In the genomic region with DNA sequence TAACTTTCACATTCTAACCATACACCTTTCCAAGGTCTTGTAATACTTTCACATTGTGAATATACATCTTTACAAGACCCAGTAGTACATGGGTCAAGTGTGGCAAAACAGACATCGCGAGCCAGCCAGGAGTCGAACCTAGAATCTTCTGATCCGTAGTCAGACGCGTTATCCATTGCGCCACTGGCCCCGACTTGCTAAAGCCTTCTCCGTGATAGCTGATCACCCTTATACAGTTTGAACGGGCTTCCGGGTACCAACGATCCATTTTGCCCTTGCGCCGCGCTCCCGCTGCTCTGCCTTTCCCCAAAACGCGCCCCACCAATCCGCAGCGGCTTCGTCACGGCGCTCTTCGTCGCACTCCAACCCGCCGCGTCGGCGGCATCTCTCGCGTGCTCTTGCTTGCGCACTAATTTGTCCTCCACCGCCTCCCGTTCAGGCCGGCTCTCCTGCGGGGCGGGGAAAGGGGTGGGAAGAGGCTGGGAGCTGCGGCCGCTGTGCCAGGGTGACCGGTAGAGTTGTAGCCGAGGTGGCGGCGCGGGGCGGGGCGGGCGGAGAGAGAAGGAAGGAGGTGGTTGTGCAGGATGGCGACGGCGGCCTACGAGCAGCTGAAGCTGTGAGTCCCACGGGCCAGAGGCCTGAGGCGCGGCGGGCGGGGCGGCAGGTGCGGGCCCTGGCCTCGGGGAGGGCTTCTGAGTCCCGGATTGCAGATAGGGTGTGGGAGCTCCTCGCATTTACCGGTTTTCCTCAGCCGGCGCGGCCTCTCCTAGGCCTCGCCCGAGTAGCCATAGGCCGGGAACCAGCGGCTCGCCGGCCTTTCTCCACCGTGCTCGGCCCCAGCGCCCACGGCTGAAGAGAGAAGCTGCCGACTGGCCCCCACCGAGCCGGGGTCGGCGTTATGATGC, we compare ENCODE assay signal across 1 cellular context.
TF ChIP-seq lines count a peak whose summit lies in the region.

A gene with protein sequence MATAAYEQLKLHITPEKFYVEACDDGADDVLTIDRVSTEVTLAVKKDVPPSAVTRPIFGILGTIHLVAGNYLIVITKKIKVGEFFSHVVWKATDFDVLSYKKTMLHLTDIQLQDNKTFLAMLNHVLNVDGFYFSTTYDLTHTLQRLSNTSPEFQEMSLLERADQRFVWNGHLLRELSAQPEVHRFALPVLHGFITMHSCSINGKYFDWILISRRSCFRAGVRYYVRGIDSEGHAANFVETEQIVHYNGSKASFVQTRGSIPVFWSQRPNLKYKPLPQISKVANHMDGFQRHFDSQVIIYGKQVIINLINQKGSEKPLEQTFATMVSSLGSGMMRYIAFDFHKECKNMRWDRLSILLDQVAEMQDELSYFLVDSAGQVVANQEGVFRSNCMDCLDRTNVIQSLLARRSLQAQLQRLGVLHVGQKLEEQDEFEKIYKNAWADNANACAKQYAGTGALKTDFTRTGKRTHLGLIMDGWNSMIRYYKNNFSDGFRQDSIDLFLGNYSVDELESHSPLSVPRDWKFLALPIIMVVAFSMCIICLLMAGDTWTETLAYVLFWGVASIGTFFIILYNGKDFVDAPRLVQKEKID (plus strand): TSS at position 515 of the 905 bp plus-strand sequence. CDS start 70 bp downstream, at position 585.

TF ChIP-seq in HEK293, 187 proteins besides CTCF, POLR2A, EP300 and RAD21 (continued from another document and continues in another):
- TF ChIP-seq, protein P1, sequence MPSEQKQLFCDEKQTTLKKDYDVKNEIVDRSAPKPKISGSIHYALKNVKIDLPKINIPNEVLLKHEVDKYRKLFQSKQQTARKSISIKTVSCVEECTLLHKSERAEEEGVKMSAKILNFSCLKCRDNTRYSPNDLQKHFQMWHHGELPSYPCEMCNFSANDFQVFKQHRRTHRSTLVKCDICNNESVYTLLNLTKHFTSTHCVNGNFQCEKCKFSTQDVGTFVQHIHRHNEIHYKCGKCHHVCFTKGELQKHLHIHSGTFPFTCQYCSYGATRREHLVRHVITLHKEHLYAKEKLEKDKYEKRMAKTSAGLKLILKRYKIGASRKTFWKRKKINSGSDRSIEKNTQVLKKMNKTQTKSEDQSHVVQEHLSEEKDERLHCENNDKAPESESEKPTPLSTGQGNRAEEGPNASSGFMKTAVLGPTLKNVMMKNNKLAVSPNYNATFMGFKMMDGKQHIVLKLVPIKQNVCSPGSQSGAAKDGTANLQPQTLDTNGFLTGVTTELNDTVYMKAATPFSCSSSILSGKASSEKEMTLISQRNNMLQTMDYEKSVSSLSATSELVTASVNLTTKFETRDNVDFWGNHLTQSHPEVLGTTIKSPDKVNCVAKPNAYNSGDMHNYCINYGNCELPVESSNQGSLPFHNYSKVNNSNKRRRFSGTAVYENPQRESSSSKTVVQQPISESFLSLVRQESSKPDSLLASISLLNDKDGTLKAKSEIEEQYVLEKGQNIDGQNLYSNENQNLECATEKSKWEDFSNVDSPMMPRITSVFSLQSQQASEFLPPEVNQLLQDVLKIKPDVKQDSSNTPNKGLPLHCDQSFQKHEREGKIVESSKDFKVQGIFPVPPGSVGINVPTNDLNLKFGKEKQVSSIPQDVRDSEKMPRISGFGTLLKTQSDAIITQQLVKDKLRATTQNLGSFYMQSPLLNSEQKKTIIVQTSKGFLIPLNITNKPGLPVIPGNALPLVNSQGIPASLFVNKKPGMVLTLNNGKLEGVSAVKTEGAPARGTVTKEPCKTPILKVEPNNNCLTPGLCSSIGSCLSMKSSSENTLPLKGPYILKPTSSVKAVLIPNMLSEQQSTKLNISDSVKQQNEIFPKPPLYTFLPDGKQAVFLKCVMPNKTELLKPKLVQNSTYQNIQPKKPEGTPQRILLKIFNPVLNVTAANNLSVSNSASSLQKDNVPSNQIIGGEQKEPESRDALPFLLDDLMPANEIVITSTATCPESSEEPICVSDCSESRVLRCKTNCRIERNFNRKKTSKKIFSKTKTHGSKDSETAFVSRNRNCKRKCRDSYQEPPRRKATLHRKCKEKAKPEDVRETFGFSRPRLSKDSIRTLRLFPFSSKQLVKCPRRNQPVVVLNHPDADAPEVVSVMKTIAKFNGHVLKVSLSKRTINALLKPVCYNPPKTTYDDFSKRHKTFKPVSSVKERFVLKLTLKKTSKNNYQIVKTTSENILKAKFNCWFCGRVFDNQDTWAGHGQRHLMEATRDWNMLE (tag by site-specific recombination; conservative IDR thresholded peaks at IDR 0.05; ENCODE audit: low read depth), result peak; percentile 20; the same call in 1 of the 2 replicates
- TF ChIP-seq ZNF174 (tag by site-specific recombination; IDR thresholded peaks at IDR 0.05) (no peak), ZNF530 (tag by site-specific recombination; IDR thresholded peaks at IDR 0.05; ENCODE audit: low read depth) (no peak), ZNF571 (tag by site-specific recombination; IDR thresholded peaks at IDR 0.05) (no peak), ZFHX2 (tag by site-specific recombination; conservative IDR thresholded peaks at IDR 0.05) (peak; percentile 57), TRIM28 (IDR thresholded peaks at IDR 0.05; ENCODE audit: borderline replicate concordance, low read length) (no peak), HOXC10 (CRISPR knock-in tag; IDR thresholded peaks at IDR 0.05) (no peak), ZNF184 (tag by site-specific recombination; IDR thresholded peaks at IDR 0.05) (0 out of 2 replicates have a peak, but pooled peaks have one; percentile 28), MEIS1 (CRISPR knock-in tag; IDR thresholded peaks at IDR 0.05; ENCODE audit: borderline replicate concordance) (no peak), SCRT1 (tag by site-specific recombination; IDR thresholded peaks at IDR 0.05; ENCODE audit: borderline replicate concordance) (no peak), ZNF791 (tag by site-specific recombination; IDR thresholded peaks at IDR 0.05) (no peak), ZNF473 (tag by site-specific recombination; IDR thresholded peaks at IDR 0.05) (no peak), GFI1B (tag by site-specific recombination; IDR thresholded peaks at IDR 0.05) (0 out of 2 replicates have a peak, but pooled peaks have one; percentile 12), ZNF24 (tag by site-specific recombination; IDR thresholded peaks at IDR 0.05) (peak; percentile 50), ZNF19 (tag by site-specific recombination; IDR thresholded peaks at IDR 0.05; ENCODE audit: low read depth) (no peak), ZNF10 (tag by site-specific recombination; IDR thresholded peaks at IDR 0.05) (0 out of 2 replicates have a peak, but pooled peaks have one; percentile 14), FEZF1 (tag by site-specific recombination; IDR thresholded peaks at IDR 0.05) (peak; percentile 68), GLIS1 (tag by site-specific recombination; IDR thresholded peaks at IDR 0.05) (0 out of 2 replicates have a peak, but pooled peaks have one; percentile 26), WT1 (tag by site-specific recombination; IDR thresholded peaks at IDR 0.05) (no peak), ZNF555 (tag by site-specific recombination; conservative IDR thresholded peaks at IDR 0.05) (no peak), ZNF654 (tag by site-specific recombination; IDR thresholded peaks at IDR 0.05; ENCODE audit: low read depth) (no peak), ZBTB7A (tag by site-specific recombination; IDR thresholded peaks at IDR 0.05; ENCODE audit: low read depth) (no peak), ZNF701 (tag by site-specific recombination; IDR thresholded peaks at IDR 0.05) (no peak), ZNF175 (tag by site-specific recombination; IDR thresholded peaks at IDR 0.05) (no peak), ZNF514 (tag by site-specific recombination; IDR thresholded peaks at IDR 0.05) (no peak), ZNF670 (tag by site-specific recombination; IDR thresholded peaks at IDR 0.05; ENCODE audit: low read depth) (no peak), ZNF211 (tag by site-specific recombination; IDR thresholded peaks at IDR 0.05; ENCODE audit: low read depth) (no peak), OSR2 (tag by site-specific recombination; IDR thresholded peaks at IDR 0.05) (no peak), ZFP37 (tag by site-specific recombination; IDR thresholded peaks at IDR 0.05) (peak; percentile 70; the same call in 1 of the 2 replicates), ZNF561 (tag by site-specific recombination; IDR thresholded peaks at IDR 0.05; ENCODE audit: borderline replicate concordance) (no peak), GLI2 (tag by site-specific recombination; IDR thresholded peaks at IDR 0.05; ENCODE audit: borderline replicate concordance, low read depth) (no peak), ZNF16 (tag by site-specific recombination; IDR thresholded peaks at IDR 0.05; ENCODE audit: low read depth) (no peak)
- TF ChIP-seq, protein P2, sequence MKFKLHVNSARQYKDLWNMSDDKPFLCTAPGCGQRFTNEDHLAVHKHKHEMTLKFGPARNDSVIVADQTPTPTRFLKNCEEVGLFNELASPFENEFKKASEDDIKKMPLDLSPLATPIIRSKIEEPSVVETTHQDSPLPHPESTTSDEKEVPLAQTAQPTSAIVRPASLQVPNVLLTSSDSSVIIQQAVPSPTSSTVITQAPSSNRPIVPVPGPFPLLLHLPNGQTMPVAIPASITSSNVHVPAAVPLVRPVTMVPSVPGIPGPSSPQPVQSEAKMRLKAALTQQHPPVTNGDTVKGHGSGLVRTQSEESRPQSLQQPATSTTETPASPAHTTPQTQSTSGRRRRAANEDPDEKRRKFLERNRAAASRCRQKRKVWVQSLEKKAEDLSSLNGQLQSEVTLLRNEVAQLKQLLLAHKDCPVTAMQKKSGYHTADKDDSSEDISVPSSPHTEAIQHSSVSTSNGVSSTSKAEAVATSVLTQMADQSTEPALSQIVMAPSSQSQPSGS (tag by site-specific recombination; IDR thresholded peaks at IDR 0.05; ENCODE audit: low read depth), result no peak
- TF ChIP-seq, protein P3, sequence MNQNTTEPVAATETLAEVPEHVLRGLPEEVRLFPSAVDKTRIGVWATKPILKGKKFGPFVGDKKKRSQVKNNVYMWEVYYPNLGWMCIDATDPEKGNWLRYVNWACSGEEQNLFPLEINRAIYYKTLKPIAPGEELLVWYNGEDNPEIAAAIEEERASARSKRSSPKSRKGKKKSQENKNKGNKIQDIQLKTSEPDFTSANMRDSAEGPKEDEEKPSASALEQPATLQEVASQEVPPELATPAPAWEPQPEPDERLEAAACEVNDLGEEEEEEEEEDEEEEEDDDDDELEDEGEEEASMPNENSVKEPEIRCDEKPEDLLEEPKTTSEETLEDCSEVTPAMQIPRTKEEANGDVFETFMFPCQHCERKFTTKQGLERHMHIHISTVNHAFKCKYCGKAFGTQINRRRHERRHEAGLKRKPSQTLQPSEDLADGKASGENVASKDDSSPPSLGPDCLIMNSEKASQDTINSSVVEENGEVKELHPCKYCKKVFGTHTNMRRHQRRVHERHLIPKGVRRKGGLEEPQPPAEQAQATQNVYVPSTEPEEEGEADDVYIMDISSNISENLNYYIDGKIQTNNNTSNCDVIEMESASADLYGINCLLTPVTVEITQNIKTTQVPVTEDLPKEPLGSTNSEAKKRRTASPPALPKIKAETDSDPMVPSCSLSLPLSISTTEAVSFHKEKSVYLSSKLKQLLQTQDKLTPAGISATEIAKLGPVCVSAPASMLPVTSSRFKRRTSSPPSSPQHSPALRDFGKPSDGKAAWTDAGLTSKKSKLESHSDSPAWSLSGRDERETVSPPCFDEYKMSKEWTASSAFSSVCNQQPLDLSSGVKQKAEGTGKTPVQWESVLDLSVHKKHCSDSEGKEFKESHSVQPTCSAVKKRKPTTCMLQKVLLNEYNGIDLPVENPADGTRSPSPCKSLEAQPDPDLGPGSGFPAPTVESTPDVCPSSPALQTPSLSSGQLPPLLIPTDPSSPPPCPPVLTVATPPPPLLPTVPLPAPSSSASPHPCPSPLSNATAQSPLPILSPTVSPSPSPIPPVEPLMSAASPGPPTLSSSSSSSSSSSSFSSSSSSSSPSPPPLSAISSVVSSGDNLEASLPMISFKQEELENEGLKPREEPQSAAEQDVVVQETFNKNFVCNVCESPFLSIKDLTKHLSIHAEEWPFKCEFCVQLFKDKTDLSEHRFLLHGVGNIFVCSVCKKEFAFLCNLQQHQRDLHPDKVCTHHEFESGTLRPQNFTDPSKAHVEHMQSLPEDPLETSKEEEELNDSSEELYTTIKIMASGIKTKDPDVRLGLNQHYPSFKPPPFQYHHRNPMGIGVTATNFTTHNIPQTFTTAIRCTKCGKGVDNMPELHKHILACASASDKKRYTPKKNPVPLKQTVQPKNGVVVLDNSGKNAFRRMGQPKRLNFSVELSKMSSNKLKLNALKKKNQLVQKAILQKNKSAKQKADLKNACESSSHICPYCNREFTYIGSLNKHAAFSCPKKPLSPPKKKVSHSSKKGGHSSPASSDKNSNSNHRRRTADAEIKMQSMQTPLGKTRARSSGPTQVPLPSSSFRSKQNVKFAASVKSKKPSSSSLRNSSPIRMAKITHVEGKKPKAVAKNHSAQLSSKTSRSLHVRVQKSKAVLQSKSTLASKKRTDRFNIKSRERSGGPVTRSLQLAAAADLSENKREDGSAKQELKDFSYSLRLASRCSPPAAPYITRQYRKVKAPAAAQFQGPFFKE (tag by site-specific recombination; IDR thresholded peaks at IDR 0.05; ENCODE audit: borderline replicate concordance), result no peak
- TF ChIP-seq, protein P4, sequence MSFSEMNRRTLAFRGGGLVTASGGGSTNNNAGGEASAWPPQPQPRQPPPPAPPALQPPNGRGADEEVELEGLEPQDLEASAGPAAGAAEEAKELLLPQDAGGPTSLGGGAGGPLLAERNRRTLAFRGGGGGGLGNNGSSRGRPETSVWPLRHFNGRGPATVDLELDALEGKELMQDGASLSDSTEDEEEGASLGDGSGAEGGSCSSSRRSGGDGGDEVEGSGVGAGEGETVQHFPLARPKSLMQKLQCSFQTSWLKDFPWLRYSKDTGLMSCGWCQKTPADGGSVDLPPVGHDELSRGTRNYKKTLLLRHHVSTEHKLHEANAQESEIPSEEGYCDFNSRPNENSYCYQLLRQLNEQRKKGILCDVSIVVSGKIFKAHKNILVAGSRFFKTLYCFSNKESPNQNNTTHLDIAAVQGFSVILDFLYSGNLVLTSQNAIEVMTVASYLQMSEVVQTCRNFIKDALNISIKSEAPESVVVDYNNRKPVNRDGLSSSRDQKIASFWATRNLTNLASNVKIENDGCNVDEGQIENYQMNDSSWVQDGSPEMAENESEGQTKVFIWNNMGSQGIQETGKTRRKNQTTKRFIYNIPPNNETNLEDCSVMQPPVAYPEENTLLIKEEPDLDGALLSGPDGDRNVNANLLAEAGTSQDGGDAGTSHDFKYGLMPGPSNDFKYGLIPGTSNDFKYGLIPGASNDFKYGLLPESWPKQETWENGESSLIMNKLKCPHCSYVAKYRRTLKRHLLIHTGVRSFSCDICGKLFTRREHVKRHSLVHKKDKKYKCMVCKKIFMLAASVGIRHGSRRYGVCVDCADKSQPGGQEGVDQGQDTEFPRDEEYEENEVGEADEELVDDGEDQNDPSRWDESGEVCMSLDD (tag by site-specific recombination; IDR thresholded peaks at IDR 0.05), result no peak; the same call in 1 of the 2 replicates
- TF ChIP-seq, protein P5, sequence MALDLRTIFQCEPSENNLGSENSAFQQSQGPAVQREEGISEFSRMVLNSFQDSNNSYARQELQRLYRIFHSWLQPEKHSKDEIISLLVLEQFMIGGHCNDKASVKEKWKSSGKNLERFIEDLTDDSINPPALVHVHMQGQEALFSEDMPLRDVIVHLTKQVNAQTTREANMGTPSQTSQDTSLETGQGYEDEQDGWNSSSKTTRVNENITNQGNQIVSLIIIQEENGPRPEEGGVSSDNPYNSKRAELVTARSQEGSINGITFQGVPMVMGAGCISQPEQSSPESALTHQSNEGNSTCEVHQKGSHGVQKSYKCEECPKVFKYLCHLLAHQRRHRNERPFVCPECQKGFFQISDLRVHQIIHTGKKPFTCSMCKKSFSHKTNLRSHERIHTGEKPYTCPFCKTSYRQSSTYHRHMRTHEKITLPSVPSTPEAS (tag by site-specific recombination; IDR thresholded peaks at IDR 0.05), result no peak; the same call in 1 of the 2 replicates
